Comparison of ENCODE assay signal across 1 cellular context in genomic region chr13:110258876-110259631, GRCh38.
A peak's percentile ranks its signal among the peaks of the same experiment; 100 is the strongest.
TF ChIP-seq lines count a peak whose summit lies in the region.

No MANE protein-coding gene starts in this region.

TF ChIP-seq in HepG2, 621 proteins besides CTCF, POLR2A, EP300 and RAD21:
- TF ChIP-seq MAFK (conservative IDR thresholded peaks at IDR 0.05 in 1 of 2, IDR thresholded peaks at IDR 0.05 in 1 of 2; ENCODE audit: low read length in 2 of 2), result peak; percentile 21 to 56; a peak in 2 of 4 replicates
- 0 out of 2 replicates have a peak, but pooled peaks have one; percentile 21 for TF ChIP-seq MAFF (IDR thresholded peaks at IDR 0.05; ENCODE audit: low read depth, low read length)
- no peak for TF ChIP-seq GLI4 (CRISPR knock-in tag; IDR thresholded peaks at IDR 0.05; ENCODE audit: borderline replicate concordance)
- TF ChIP-seq ZNF136 (CRISPR knock-in tag; IDR thresholded peaks at IDR 0.05; ENCODE audit: low read depth), result no peak
- no peak for TF ChIP-seq ZKSCAN1 (IDR thresholded peaks at IDR 0.05; ENCODE audit: low read length)
- no peak for TF ChIP-seq NCOA5 (CRISPR knock-in tag; IDR thresholded peaks at IDR 0.05)
